8 cellular contexts compared by ENCODE assay signal in genomic region chr10:121554916-121555315, GRCh38. TPM values are rescaled to one million over a fixed set of nuclear protein-coding genes. Genes with fewer than 3 reads are reported as not detected.
"Had no signal": no experiment of that assay in that cellular context is flagged by ENCODE, and none has a peak within 500 bp of the region (broad histone marks: within the 10 kb centered on the region; RNA-seq: fewer than 3 reads in every experiment).

No MANE protein-coding gene starts in this region.

RNA-seq across cellular contexts. Expression of gene FGFR2, which starts 43.3 kb away (rescaled TPM):
- total RNA-seq: activated CD4-positive, alpha-beta T cell treated with anti-CD3 and anti-CD28 coated beads for 36 hours; activated CD4-positive, alpha-beta T cell treated with anti-CD3 and anti-CD28 coated beads, Interleukin-2, amount 10 ng/mL, durations not matched to agents 24 days and 14 days; activated CD8-positive, alpha-beta memory T cell treated with anti-CD3 and anti-CD28 coated beads for 36 hours; activated CD8-positive, alpha-beta T cell treated with anti-CD3 and anti-CD28 coated beads, Interleukin-2, amount 10 ng/mL, durations not matched to agents 7 days and 5 days; activated naive CD4-positive, alpha-beta T cell treated with anti-CD3 and anti-CD28 coated beads for 36 hours; activated naive CD8-positive, alpha-beta T cell treated with anti-CD3 and anti-CD28 coated beads for 36 hours; activated T-helper 1 cell treated with anti-CD3 and anti-CD28 coated beads, Interleukin-12 subunit alpha, Interleukin-12 subunit beta, Interleukin-2, Interleukin-4 antibody, amounts not matched to agents 30 ng/mL and 10 ng/mL and 1 ng/mL, durations not matched to agents 14 hours and 24 hours and 36 hours; activated T-helper 2 cell treated with anti-CD3 and anti-CD28 coated beads, Interferon-gamma antibody, Interleukin-2, Interleukin-4, amounts not matched to agents 10 μg/mL and 5 μg/mL and 100 μg/mL, durations not matched to agents 14 hours and 24 hours and 36 hours had no signal
